ENCODE assay signal across 34 cellular contexts in genomic region chr4:4750187-4750586, GRCh38.
"Had no signal": no experiment of that assay in that cellular context is flagged by ENCODE, and none has a peak within 500 bp of the region (broad histone marks: within the 10 kb centered on the region; RNA-seq: fewer than 3 reads in every experiment).

No MANE protein-coding gene starts in this region.

- H3K36me3 Mint-ChIP-seq: activated naive CD4-positive, alpha-beta T cell treated with anti-CD3 and anti-CD28 coated beads, Interleukin-2, amount 10 ng/mL, durations not matched to agents 7 days and 5 days had no signal

- ATAC-seq: activated naive CD8-positive, alpha-beta T cell treated with anti-CD3 and anti-CD28 coated beads, Interleukin-2, amount 50 U/mL, for 24 hours; activated T-cell treated with anti-CD3 and anti-CD28 coated beads, Interleukin-2, amount 50 U/mL, for 4 hours; Panc1 had no signal

- FAIRE-seq: bronchial epithelial cell had no signal

- H3K4me1 ChIP-seq: SJCRH30 had no signal

- H3K27ac Mint-ChIP-seq: activated B cell treated with CpG ODN at 0.5 μM for 24 hours; activated CD4-positive, alpha-beta memory T cell treated with anti-CD3 and anti-CD28 coated beads for 36 hours; activated naive CD4-positive, alpha-beta T cell treated with anti-CD3 and anti-CD28 coated beads, Interleukin-2, amount 10 ng/mL, durations not matched to agents 7 days and 5 days; activated naive CD8-positive, alpha-beta T cell; activated naive CD8-positive, alpha-beta T cell treated with anti-CD3 and anti-CD28 coated beads, Interleukin-2, amount 50 U/mL, for 24 hours; activated T-helper 1 cell treated with anti-CD3 and anti-CD28 coated beads, Interleukin-12 subunit alpha, Interleukin-12 subunit beta, Interleukin-2, Interleukin-4 antibody, amounts not matched to agents 30 ng/mL and 10 ng/mL and 1 ng/mL, durations not matched to agents 14 hours and 24 hours and 36 hours; brain; T-helper 1 cell treated with Interleukin-12 subunit alpha and Interleukin-12 subunit beta and Interleukin-4 antibody, amounts not matched to agents 30 μg/mL and 1 μg/mL, for 36 hours; T-helper 2 cell treated with Interferon-gamma antibody and Interleukin-4, amounts not matched to agents 5 μg/mL and 100 μg/mL, for 36 hours had no signal

- H3K4me1 Mint-ChIP-seq: activated B cell treated with CpG ODN at 0.5 μM for 24 hours; activated naive CD4-positive, alpha-beta T cell treated with anti-CD3 and anti-CD28 coated beads, Interleukin-2, amount 10 ng/mL, durations not matched to agents 7 days and 5 days; activated naive CD8-positive, alpha-beta T cell treated with anti-CD3 and anti-CD28 coated beads, Interleukin-2, amount 50 U/mL, for 24 hours had no signal

- H3K27me3 Mint-ChIP-seq: activated CD4-positive, alpha-beta memory T cell treated with anti-CD3 and anti-CD28 coated beads for 36 hours; activated naive CD8-positive, alpha-beta T cell had no signal

- H3K4me3 Mint-ChIP-seq: activated B cell treated with CpG ODN at 0.5 μM for 24 hours; activated CD4-positive, alpha-beta memory T cell treated with anti-CD3 and anti-CD28 coated beads for 36 hours; activated naive CD4-positive, alpha-beta T cell treated with anti-CD3 and anti-CD28 coated beads, Interleukin-2, amount 10 ng/mL, durations not matched to agents 7 days and 5 days; activated naive CD8-positive, alpha-beta T cell; activated naive CD8-positive, alpha-beta T cell treated with anti-CD3 and anti-CD28 coated beads, Interleukin-2, amount 50 U/mL, for 24 hours; activated T-cell treated with anti-CD3 and anti-CD28 coated beads, Interleukin-2, amount 50 U/mL, for 4 hours; activated T-helper 1 cell treated with anti-CD3 and anti-CD28 coated beads, Interleukin-12 subunit alpha, Interleukin-12 subunit beta, Interleukin-2, Interleukin-4 antibody, amounts not matched to agents 30 ng/mL and 10 ng/mL and 1 ng/mL, durations not matched to agents 14 hours and 24 hours and 36 hours; brain; T-helper 1 cell treated with Interleukin-12 subunit alpha and Interleukin-12 subunit beta and Interleukin-4 antibody, amounts not matched to agents 30 μg/mL and 1 μg/mL, for 36 hours; T-helper 2 cell treated with Interferon-gamma antibody and Interleukin-4, amounts not matched to agents 5 μg/mL and 100 μg/mL, for 36 hours had no signal

- H3K4me3 ChIP-seq: SJCRH30, SK-N-MC had no signal

- DNase-seq: activated B cell treated with CpG ODN at 0.5 μM for 24 hours; activated CD4-positive, alpha-beta memory T cell treated with anti-CD3 and anti-CD28 coated beads for 36 hours; activated CD4-positive, alpha-beta T cell treated with anti-CD3 and anti-CD28 coated beads for 4 hours; activated CD4-positive, alpha-beta T cell treated with anti-CD3 and anti-CD28 coated beads, Interleukin-2, amount 50 U/mL, for 1 hour; activated CD4-positive, CD25-positive, alpha-beta regulatory T cell treated with anti-CD3 and anti-CD28 coated beads, Interleukin-2, amount 50 U/mL, for 72 hours; activated CD8-positive, alpha-beta memory T cell treated with anti-CD3 and anti-CD28 coated beads, Interleukin-2, amount 50 U/mL, for 4 hours; activated gamma-delta T cell treated with Interleukin-2 at 50 U/mL for 16 hours; activated naive CD4-positive, alpha-beta T cell treated with anti-CD3 and anti-CD28 coated beads, Interleukin-2, amount 10 ng/mL, durations not matched to agents 7 days and 5 days; activated naive CD8-positive, alpha-beta T cell treated with anti-CD3 and anti-CD28 coated beads, Interleukin-2, amount 50 U/mL, for 24 hours; activated T-cell treated with anti-CD3 and anti-CD28 coated beads for 4 hours; activated T-cell treated with anti-CD3 and anti-CD28 coated beads, Interleukin-2, amount 50 U/mL, for 4 hours; anterior cingulate cortex; caudate nucleus; cerebellar nuclear complex; MM.1S; MV-4-11; NCI-H1092; NCI-H1436 treated with DMSO at 0.1 percent for 48 hours; NCI-H1694 treated with DMSO at 0.1 percent for 48 hours; NCI-H2029 treated with DMSO at 0.1 percent for 48 hours; NCI-H2171 treated with DMSO at 0.1 percent for 48 hours; NCI-H2227 treated with DMSO at 0.1 percent for 48 hours; NCI-H524 treated with DMSO at 0.1 percent for 48 hours; SHP77; SJCRH30 had no signal

- H3K36me3 ChIP-seq: SJCRH30 had no signal

- H3K4me2 ChIP-seq: KMS-11 had no signal

- H3K27ac ChIP-seq: KMS-11, SJCRH30, SK-N-MC had no signal

- H3K9ac ChIP-seq: KMS-11 had no signal

- H3K9me3 ChIP-seq: SJCRH30 had no signal

- H3K27me3 ChIP-seq: SJCRH30 had no signal
